Comparison of ENCODE assay signal across 2 cellular contexts in the genomic region with DNA sequence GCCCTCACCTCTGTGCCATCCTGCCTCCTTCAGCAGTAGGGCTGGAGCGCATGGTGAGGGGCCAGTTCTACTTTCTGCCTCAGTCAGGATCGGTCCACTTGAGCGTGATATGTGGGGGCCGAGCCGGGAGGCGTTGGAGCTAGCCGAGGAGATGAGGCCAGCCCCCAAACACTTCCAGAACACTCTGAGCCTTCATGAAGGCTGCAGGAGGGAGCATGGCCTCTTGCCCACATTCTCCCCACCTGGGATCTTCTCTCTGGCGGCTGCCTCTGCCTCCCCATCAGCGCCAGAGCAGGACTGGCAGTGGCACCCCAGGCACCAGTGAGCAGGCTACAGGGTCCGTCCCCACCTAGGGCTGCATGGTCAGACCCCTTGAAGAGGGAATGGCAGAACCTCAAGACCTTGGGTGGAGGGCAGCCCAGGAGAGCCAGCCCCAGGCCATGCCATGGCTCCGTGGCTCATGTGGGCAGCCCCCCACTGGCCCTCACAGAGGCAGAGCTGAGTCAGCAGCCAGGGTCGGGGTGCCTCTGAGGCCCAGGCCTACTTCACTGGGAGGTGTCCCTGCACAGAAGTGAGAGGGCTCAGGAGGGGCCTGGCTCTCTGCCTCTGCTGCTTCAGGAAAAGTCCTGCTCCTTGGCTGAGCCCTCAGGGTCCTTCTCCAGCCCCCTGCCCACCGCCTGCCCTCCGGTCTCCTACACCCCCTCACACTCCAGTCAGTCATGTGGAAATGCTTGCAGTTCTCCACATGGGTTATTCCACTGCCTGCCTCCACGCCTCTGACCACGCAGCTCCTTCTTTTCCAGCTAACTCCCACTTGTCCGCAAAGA.
TF ChIP-seq lines count a peak whose summit lies in the region.

No MANE protein-coding gene starts in this region.

TF ChIP-seq in HepG2, 621 proteins besides CTCF, POLR2A, EP300 and RAD21:
- no peak for TF ChIP-seq GATA4 (IDR thresholded peaks at IDR 0.05; ENCODE audit: borderline replicate concordance, low read depth)
- no peak for TF ChIP-seq ZNF652 (CRISPR knock-in tag; IDR thresholded peaks at IDR 0.05; ENCODE audit: borderline replicate concordance, low read depth)
- TF ChIP-seq TBP (CRISPR knock-in tag; IDR thresholded peaks at IDR 0.05) = no peak
- TF ChIP-seq ZNF660 (CRISPR knock-in tag; IDR thresholded peaks at IDR 0.05; ENCODE audit: borderline replicate concordance, low read depth) = no peak
- TF ChIP-seq RAD51 (IDR thresholded peaks at IDR 0.05; ENCODE audit: borderline replicate concordance) = no peak
- no peak for TF ChIP-seq HCFC1 (IDR thresholded peaks at IDR 0.05; ENCODE audit: low read depth, low read length)
- TF ChIP-seq MTA1 (CRISPR knock-in tag; IDR thresholded peaks at IDR 0.05; ENCODE audit: borderline replicate concordance) = no peak

TF ChIP-seq in HEK293T, 16 proteins besides CTCF, POLR2A, EP300 and RAD21:
- TF ChIP-seq PKNOX1 (IDR thresholded peaks at IDR 0.05) = no peak
